ENCODE assay signal across 29 cellular contexts in the genomic region with DNA sequence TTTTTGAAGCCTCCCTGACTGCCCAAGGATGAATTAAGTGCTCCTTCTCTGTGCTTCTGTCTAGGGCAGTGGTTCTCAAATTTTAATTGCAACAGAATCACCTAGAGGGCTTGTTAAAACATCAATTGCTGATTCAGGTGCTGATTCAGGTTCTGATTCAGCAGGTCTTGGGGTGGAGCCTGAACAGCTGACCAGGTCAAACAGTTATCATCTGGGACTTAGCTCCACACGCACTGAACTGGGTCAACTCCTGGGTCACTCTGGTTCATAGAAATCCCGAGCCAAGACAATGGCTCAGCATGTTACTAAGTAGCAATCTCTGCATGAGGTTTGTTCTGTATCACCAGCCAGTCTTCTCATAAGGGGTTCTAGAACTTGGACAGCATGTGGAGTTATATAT.
A peak's percentile ranks its signal among the peaks of the same experiment; 100 is the strongest.
DNase-seq lines count a peak whose midpoint lies in the region; FAIRE-seq and TF ChIP-seq lines count a peak whose summit lies in the region.
"Had no signal": no experiment of that assay in that cellular context is flagged by ENCODE, and none has a peak within 500 bp of the region (broad histone marks: within the 10 kb centered on the region; RNA-seq: fewer than 3 reads in every experiment).

No MANE protein-coding gene starts in this region.

- H2AFZ ChIP-seq in mammary epithelial cell (ENCODE audit: low read depth, low read length) (no peak overlapping the region), keratinocyte (ENCODE audit: control insufficient read depth, low read length) (no peak overlapping the region)

- H3K9ac ChIP-seq in mammary epithelial cell (ENCODE audit: insufficient read depth, low read length) = no peak overlapping the region
- H3K9ac ChIP-seq in keratinocyte (ENCODE audit: control insufficient read depth, extremely low read depth, insufficient read depth, low read length) = no peak overlapping the region

- no peak overlapping the region for H3K27ac ChIP-seq in breast epithelium
- no peak overlapping the region for H3K27ac ChIP-seq in mammary epithelial cell (ENCODE audit: insufficient read depth, low read depth, low read length)
- no peak overlapping the region for H3K27ac ChIP-seq in keratinocyte (ENCODE audit: control insufficient read depth, insufficient read depth, low read length)
- no peak overlapping the region for H3K27ac ChIP-seq in thyroid gland
- H3K27ac ChIP-seq: esophagus muscularis mucosa, gastrocnemius medialis, Peyer's patch, SJCRH30 had no signal

- no peaks in the 10 kb centered on the region for H3K79me2 ChIP-seq in mammary epithelial cell (ENCODE audit: insufficient read depth, low read length)
- H3K79me2 ChIP-seq in keratinocyte (ENCODE audit: control insufficient read depth, insufficient read depth, low read length) = no peaks in the 10 kb centered on the region

- dilution Hi-C loops in mammary epithelial cell (cut with HindIII; ENCODE audit: low sequenced_read_pairs) = no loop called here
- dilution Hi-C loops in keratinocyte (cut with MboI; ENCODE audit: extremely low pct_ligation_motif_present, low sequenced_read_pairs) = no loop called here

- DNase-seq in MCF 10A (ENCODE audit: unreplicated experiment) (peak; percentile 28), breast epithelium (ENCODE audit: low spot score in 2 of 2) (no peak), mammary epithelial cell (peak; percentile 71), keratinocyte (ENCODE audit: low read depth, low spot score) (no peak), thyroid gland (peak; percentile 4 to 6), GM13976 (ENCODE audit: low spot score) (no peak), DMS53 (lab: John Stamatoyannopoulos, UW) (no peak), iPS-NIHi11 (ENCODE audit: low spot score) (no peak)
- DNase-seq: 8988T; activated B cell treated with CpG ODN at 0.5 μM for 24 hours; activated CD4-positive, alpha-beta T cell treated with anti-CD3 and anti-CD28 coated beads, Interleukin-2, amount 50 U/mL, for 1 hour; activated gamma-delta T cell treated with Interleukin-2 at 50 U/mL for 16 hours; activated T-cell treated with anti-CD3 and anti-CD28 coated beads, Interleukin-2, amount 50 U/mL, for 4 hours; GOT3; left cardiac atrium; MG63; NCI-H2081 treated with DMSO at 0.1 percent for 48 hours; NCI-H774; Peyer's patch; SJCRH30; small intestine; stimulated activated naive CD4-positive, alpha-beta T cell; T1000 had no signal

- TF ChIP-seq POLR2A in breast epithelium (IDR thresholded peaks at IDR 0.05) (no peak), thyroid gland (IDR thresholded peaks at IDR 0.05) (no peak)

- no peak overlapping the region for H3K4me3 ChIP-seq in breast epithelium
- no peak overlapping the region for H3K4me3 ChIP-seq in mammary epithelial cell (replicated peaks in 1 of 3; ENCODE audit: insufficient read depth in 1 of 3, low read depth in 2 of 3, low read length in 3 of 3)
- no peak overlapping the region for H3K4me3 ChIP-seq in keratinocyte (ENCODE audit: control insufficient read depth in 2 of 3, extremely low read depth in 1 of 3, insufficient read depth in 2 of 3, low read depth in 1 of 3, low read length in 3 of 3)
- H3K4me3 ChIP-seq in thyroid gland (replicated peaks in 1 of 3) = no peak overlapping the region
- H3K4me3 ChIP-seq: esophagus muscularis mucosa, gastrocnemius medialis, K562, MG63, Peyer's patch, SJCRH30 had no signal

- H3K4me1 Mint-ChIP-seq in MCF 10A (ENCODE audit: insufficient read depth, unreplicated experiment) = peaks cover 16% of the 10 kb centered on the region
- H3K4me1 Mint-ChIP-seq: activated B cell treated with CpG ODN at 0.5 μM for 24 hours had no signal

- H3K36me3 ChIP-seq in breast epithelium = no peaks in the 10 kb centered on the region
- H3K36me3 ChIP-seq in mammary epithelial cell (ENCODE audit: insufficient read depth, low read length) = no peaks in the 10 kb centered on the region
- H3K36me3 ChIP-seq in keratinocyte (ENCODE audit: control insufficient read depth in 2 of 2, extremely low read depth in 1 of 2, insufficient read depth in 2 of 2, low read length in 2 of 2) = no peaks in the 10 kb centered on the region
- H3K36me3 ChIP-seq in thyroid gland = no peaks in the 10 kb centered on the region
- H3K36me3 ChIP-seq: esophagus muscularis mucosa, gastrocnemius medialis, MG63, Peyer's patch, SJCRH30 had no signal

- H3K9me3 Mint-ChIP-seq in MCF 10A (ENCODE audit: unreplicated experiment) = no peaks in the 10 kb centered on the region

- H4K20me1 ChIP-seq in mammary epithelial cell (ENCODE audit: insufficient read depth, low read length) (no peaks in the 10 kb centered on the region), keratinocyte (ENCODE audit: control insufficient read depth, extremely low read depth, insufficient read depth, low read length) (no peaks in the 10 kb centered on the region)

- intact Hi-C loops in MCF 10A (cut with micrococcal nuclease) (no loop called here), breast epithelium (cut with DNase I; ENCODE audit: low total_unique reads) (no loop called here), mammary epithelial cell (cut with micrococcal nuclease) (no loop called here), thyroid gland (cut with DNase I) (no loop called here)

- no peaks in the 10 kb centered on the region for H3K9me1 ChIP-seq in keratinocyte (ENCODE audit: control insufficient read depth, extremely low read depth, insufficient read depth, low read length)

- H3K36me3 Mint-ChIP-seq in MCF 10A (ENCODE audit: insufficient read depth, unreplicated experiment) = no peaks in the 10 kb centered on the region
- H3K36me3 Mint-ChIP-seq: natural killer cell treated with Interleukin-12 subunit alpha and Interleukin-12 subunit beta and Interleukin-15 and Interleukin-18, amount 100 ng/mL, for 72 hours had no signal

- POLR2A ChIA-PET in MCF 10A (lab: Yijun Ruan, JAX) = interaction anchor here (1.0 to 1.3 kb wide), 3 partner anchors 19 to 78 kb away, joined by 3 to 5 read pairs (median 3); no protein-coding TSS in a partner anchor

- H3K4me3 Mint-ChIP-seq in MCF 10A (ENCODE audit: unreplicated experiment) = no peak overlapping the region
- H3K4me3 Mint-ChIP-seq: activated B cell treated with CpG ODN at 0.5 μM for 24 hours; activated T-cell treated with anti-CD3 and anti-CD28 coated beads, Interleukin-2, amount 50 U/mL, for 4 hours; dendritic cell treated with granulocyte-macrophage colony-stimulating factor and Interleukin-4, amounts not matched to agents 40 ng/mL and 50 ng/mL, for 4 days; natural killer cell treated with Interleukin-12 subunit alpha and Interleukin-12 subunit beta and Interleukin-15 and Interleukin-18, amount 100 ng/mL, for 72 hours had no signal

- H3K9me3 ChIP-seq in breast epithelium (peaks cover 5 to 18% of the 10 kb centered on the region in 2 donors), mammary epithelial cell (replicated peaks; ENCODE audit: insufficient read depth, low read length) (no peaks in the 10 kb centered on the region), keratinocyte (ENCODE audit: control insufficient read depth, low read depth, low read length) (no peaks in the 10 kb centered on the region), thyroid gland (no peaks in the 10 kb centered on the region)
- H3K9me3 ChIP-seq: gastrocnemius medialis, Peyer's patch, SJCRH30 had no signal

- WGBS in mammary epithelial cell (ENCODE audit: low coverage, missing lambda C conversion rate) = 67% methylated on average over 1 of the region's 2 CpGs
- 71 to 73% methylated on average over 2 of the region's 2 CpGs for WGBS in thyroid gland, 2 donors

- no peak overlapping the region for H3K27ac Mint-ChIP-seq in MCF 10A (ENCODE audit: low read depth, unreplicated experiment)
- H3K27ac Mint-ChIP-seq: activated B cell treated with CpG ODN at 0.5 μM for 24 hours; dendritic cell treated with granulocyte-macrophage colony-stimulating factor and Interleukin-4, amounts not matched to agents 40 ng/mL and 50 ng/mL, for 4 days; natural killer cell treated with Interleukin-12 subunit alpha and Interleukin-12 subunit beta and Interleukin-15 and Interleukin-18, amount 100 ng/mL, for 72 hours had no signal

- BruUV-seq in MCF 10A (replicated peaks; lab: Mats Ljungman, UMichigan) (no TSS peak), mammary epithelial cell (replicated peaks; lab: Mats Ljungman, UMichigan) (no TSS peak)

- H3K4me2 ChIP-seq in mammary epithelial cell (ENCODE audit: insufficient read depth, low read depth, low read length) (no peak overlapping the region), keratinocyte (ENCODE audit: control insufficient read depth, extremely low read depth, insufficient read depth, low read depth, low read length) (no peak overlapping the region)

- H3K4me1 ChIP-seq in breast epithelium (no peaks in the 10 kb centered on the region), mammary epithelial cell (ENCODE audit: insufficient read depth, low read length) (peaks cover 22% of the 10 kb centered on the region), keratinocyte (ENCODE audit: control insufficient read depth, extremely low read depth, insufficient read depth, low read length) (peaks cover 5% of the 10 kb centered on the region), thyroid gland (no peaks in the 10 kb centered on the region)
- H3K4me1 ChIP-seq: gastrocnemius medialis, Peyer's patch, SJCRH30 had no signal

- no peaks in the 10 kb centered on the region for H3K27me3 Mint-ChIP-seq in MCF 10A (ENCODE audit: insufficient read depth, unreplicated experiment)
- H3K27me3 Mint-ChIP-seq: activated B cell treated with CpG ODN at 0.5 μM for 24 hours; dendritic cell treated with granulocyte-macrophage colony-stimulating factor and Interleukin-4, amounts not matched to agents 40 ng/mL and 50 ng/mL, for 4 days; natural killer cell treated with Interleukin-12 subunit alpha and Interleukin-12 subunit beta and Interleukin-15 and Interleukin-18, amount 100 ng/mL, for 72 hours had no signal

- CTCF ChIA-PET in MCF 10A (lab: Yijun Ruan, JAX) = no interaction called here
- CTCF ChIA-PET in mammary epithelial cell (lab: Charles Lee; ENCODE audit: low non-redundant PET) = interaction anchor here (0.7 kb wide), 1 partner anchor 222 kb away, joined by 7 read pairs; no protein-coding TSS in a partner anchor

- peak; percentile 29 for FAIRE-seq in keratinocyte (lab: Jason Lieb, UNC)
- FAIRE-seq: GM19239, K562, small intestine had no signal

- TF ChIP-seq CTCF in MCF 10A (IDR thresholded peaks at IDR 0.05; ENCODE audit: unreplicated experiment) (no peak), breast epithelium (IDR thresholded peaks at IDR 0.05) (no peak), mammary epithelial cell (conservative IDR thresholded peaks at IDR 0.05 in 1 of 2, IDR thresholded peaks at IDR 0.05 in 1 of 2; ENCODE audit: extremely low read depth in 1 of 2, insufficient read depth in 1 of 2, low read depth in 1 of 2, low read length in 2 of 2) (no peak), keratinocyte (optimal IDR thresholded peaks at IDR 0.05 in 1 of 3, IDR thresholded peaks at IDR 0.05 in 1 of 3, conservative IDR thresholded peaks at IDR 0.05 in 1 of 3; ENCODE audit: extremely low read depth in 1 of 3, insufficient read depth in 2 of 3, low read length in 3 of 3) (no peak), thyroid gland (IDR thresholded peaks at IDR 0.05) (no peak), GM13976 (IDR thresholded peaks at IDR 0.05; ENCODE audit: borderline replicate concordance, control extremely low read depth, extremely low read depth, insufficient read depth, missing control alignments) (no peak)

- in situ Hi-C loops in mammary epithelial cell (cut with MboI; ENCODE audit: low sequenced_read_pairs in 2 of 2) = no loop called here
- in situ Hi-C loops in GM13976 (cut with MboI; ENCODE audit: low sequenced_read_pairs, unreplicated experiment) = no loop called here

- no peaks in the 10 kb centered on the region for H3K27me3 ChIP-seq in breast epithelium
- no peaks in the 10 kb centered on the region for H3K27me3 ChIP-seq in mammary epithelial cell (ENCODE audit: insufficient read depth, low read length)
- H3K27me3 ChIP-seq in keratinocyte (ENCODE audit: control insufficient read depth, extremely low read depth, insufficient read depth, low read length) = no peaks in the 10 kb centered on the region
- H3K27me3 ChIP-seq in thyroid gland = no peaks in the 10 kb centered on the region
- H3K27me3 ChIP-seq: esophagus muscularis mucosa, gastrocnemius medialis, MG63, Peyer's patch, SJCRH30 had no signal

Comparison
In these comparisons a context has a peak if more than half of its experiments do, and no peak if none do; other contexts are left out.
1. DNase-seq: peak in MCF 10A (single experiment), mammary epithelial cell (single experiment) and thyroid gland (2 of 2); none in breast epithelium (0 of 2), keratinocyte (single experiment), GM13976 (single experiment), DMS53 (single experiment) and iPS-NIHi11 (single experiment).